14 cellular contexts compared by ENCODE assay signal in the genomic region with DNA sequence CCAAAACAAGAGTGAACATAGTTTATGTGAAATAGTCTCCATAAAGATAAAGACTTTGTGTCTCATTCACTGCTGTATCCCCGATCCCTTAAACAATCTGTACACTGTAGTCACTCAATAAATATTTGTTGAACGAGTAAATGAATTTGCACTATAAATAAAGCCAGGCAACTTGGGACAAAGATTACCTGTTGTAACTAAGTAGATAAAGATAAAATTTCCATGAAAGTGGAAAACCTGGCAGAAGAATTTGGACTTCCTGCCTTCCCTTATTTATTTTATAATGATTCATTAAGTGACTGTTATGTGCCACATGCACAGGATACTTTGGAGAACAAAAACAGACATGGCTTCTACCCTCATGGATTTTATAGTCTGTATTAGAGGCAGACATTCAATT.
DNase-seq lines count a peak whose midpoint lies in the region; ATAC-seq, FAIRE-seq and TF ChIP-seq lines count a peak whose summit lies in the region.
"Had no signal": no experiment of that assay in that cellular context is flagged by ENCODE, and none has a peak within 500 bp of the region (broad histone marks: within the 10 kb centered on the region; RNA-seq: fewer than 3 reads in every experiment).

No MANE protein-coding gene starts in this region.

- TF ChIP-seq CTCF in IMR-90 (conservative IDR thresholded peaks at IDR 0.05; ENCODE audit: low read depth, low read length) (no peak), endothelial cell of umbilical vein (IDR thresholded peaks at IDR 0.05; ENCODE audit: extremely low read depth in 1 of 2, insufficient read depth in 1 of 2, low read depth in 1 of 2, low read length in 2 of 2) (no peak), osteoblast (IDR thresholded peaks at IDR 0.05; ENCODE audit: extremely low read depth, low read depth, low read length) (no peak), GM10266 (IDR thresholded peaks at IDR 0.05; ENCODE audit: control insufficient read depth, insufficient read depth, low read depth, missing control alignments) (no peak), esophagus muscularis mucosa (IDR thresholded peaks at IDR 0.05) (no peak)

- BruUV-seq in IMR-90 (replicated peaks; lab: Mats Ljungman, UMichigan) (no TSS peak), endothelial cell of umbilical vein (replicated peaks; lab: Mats Ljungman, UMichigan) (no TSS peak)

- no peaks in the 10 kb centered on the region for H3K9me1 ChIP-seq in IMR-90 (ENCODE audit: insufficient read depth, low read length)
- H3K9me1 ChIP-seq in endothelial cell of umbilical vein (replicated peaks; ENCODE audit: control insufficient read depth, extremely low read depth, insufficient read depth, low read length), result no peaks in the 10 kb centered on the region

- H2BK120ac ChIP-seq in IMR-90 (ENCODE audit: low read depth, low read length), result no peak overlapping the region

- no peak overlapping the region for H3K23ac ChIP-seq in IMR-90 (ENCODE audit: low read depth, low read length)

- no CpG with 5 or more reads among the region's 2 CpGs for WGBS in IMR-90 (ENCODE audit: extremely low coverage in 2 of 2, insufficient read length in 1 of 2), 2 experiments
- WGBS in esophagus muscularis mucosa, result 80% methylated on average over 2 of the region's 2 CpGs

- intact Hi-C loops in IMR-90 (cut with micrococcal nuclease) (loop anchor here (10.0 kb wide), 1 partner anchor 366 kb away; no protein-coding TSS in a partner anchor), endothelial cell of umbilical vein (cut with micrococcal nuclease) (no loop called here), esophagus muscularis mucosa (cut with DNase I) (no loop called here)

- CTCF ChIA-PET in IMR-90 (lab: Yijun Ruan, JAX) (no interaction called here), endothelial cell of umbilical vein (lab: Charles Lee) (no interaction called here)

- no peaks in the 10 kb centered on the region for H3K36me3 ChIP-seq in IMR-90 (ENCODE audit: control insufficient read depth, insufficient read depth, low read length)
- no peaks in the 10 kb centered on the region for H3K36me3 ChIP-seq in endothelial cell of umbilical vein (ENCODE audit: control insufficient read depth in 2 of 2, extremely low read depth in 1 of 2, insufficient read depth in 2 of 2, low read length in 2 of 2)
- H3K36me3 ChIP-seq in osteoblast (ENCODE audit: insufficient read depth, low read length), result no peaks in the 10 kb centered on the region
- no peaks in the 10 kb centered on the region for H3K36me3 ChIP-seq in esophagus muscularis mucosa

- POLR2A ChIA-PET in IMR-90 (lab: Charles Lee; ENCODE audit: unreplicated experiment), result no interaction called here
- POLR2A ChIA-PET in endothelial cell of umbilical vein (lab: Charles Lee), result no interaction called here

- H3K4me2 ChIP-seq in IMR-90 (ENCODE audit: low read depth, low read length) (no peak overlapping the region), endothelial cell of umbilical vein (ENCODE audit: insufficient read depth, low read length) (peak overlapping the region; percentile 17), osteoblast (ENCODE audit: insufficient read depth, low read length) (no peak overlapping the region)
- H3K4me2 ChIP-seq: BLaER1 treated with 17β-estradiol and CSF1 and Interleukin-3, amounts not matched to agents 10 nM and 100 nM had no signal

- H2AFZ ChIP-seq in IMR-90 (replicated peaks; ENCODE audit: low read length, poor library complexity) (no peak overlapping the region), endothelial cell of umbilical vein (ENCODE audit: low read depth, low read length) (no peak overlapping the region), osteoblast (ENCODE audit: low read length) (peak overlapping the region; percentile 25)

- H3K18ac ChIP-seq in IMR-90 (ENCODE audit: low read depth, low read length), result peak overlapping the region; percentile 65; the same call in 1 of the 2 replicates

- H2BK15ac ChIP-seq in IMR-90 (ENCODE audit: low read depth, low read length), result no peak overlapping the region

- peak overlapping the region in 1 of 2 experiments; percentile 1; a peak in 1 of 4 replicates for H4K8ac ChIP-seq in IMR-90 (ENCODE audit: low read depth in 2 of 2, low read length in 2 of 2)

- in situ Hi-C loops in IMR-90 (cut with MboI; ENCODE audit: low sequenced_read_pairs), result no loop called here

- H3K9me3 ChIP-seq in IMR-90 (ENCODE audit: control insufficient read depth, insufficient read depth, low read length) (no peaks in the 10 kb centered on the region), endothelial cell of umbilical vein (replicated peaks; ENCODE audit: control insufficient read depth, insufficient read depth, low read length) (no peaks in the 10 kb centered on the region), osteoblast (ENCODE audit: low read depth, low read length) (no peaks in the 10 kb centered on the region), esophagus muscularis mucosa (no peaks in the 10 kb centered on the region)

- no peak overlapping the region for H2AK5ac ChIP-seq in IMR-90 (ENCODE audit: low read depth, low read length)

- no peak overlapping the region for H4K91ac ChIP-seq in IMR-90 (ENCODE audit: insufficient read depth, low read depth, low read length)

- H2AK9ac ChIP-seq in IMR-90 (replicated peaks; ENCODE audit: low read depth, low read length, poor library complexity), result no peak overlapping the region

- H3K4me1 ChIP-seq in IMR-90 (ENCODE audit: control insufficient read depth, insufficient read depth, low read length), result peaks cover 4% of the 10 kb centered on the region; the same call in 1 of the 2 replicates
- H3K4me1 ChIP-seq in endothelial cell of umbilical vein (ENCODE audit: control insufficient read depth, extremely low read depth, insufficient read depth, low read length), result peaks cover 3% of the 10 kb centered on the region
- peaks cover 7% of the 10 kb centered on the region for H3K4me1 ChIP-seq in osteoblast (ENCODE audit: insufficient read depth, low read length)
- H3K4me1 ChIP-seq in esophagus muscularis mucosa, result no peaks in the 10 kb centered on the region

- no peak for TF ChIP-seq RAD21 in IMR-90 (IDR thresholded peaks at IDR 0.05; ENCODE audit: low read length)

- H3K4me3 ChIP-seq in IMR-90 (ENCODE audit: insufficient read depth, low read depth, low read length) (no peak overlapping the region), endothelial cell of umbilical vein (replicated peaks in 1 of 3; ENCODE audit: insufficient read depth in 1 of 3, low read depth in 1 of 3, low read length in 3 of 3) (no peak overlapping the region), osteoblast (ENCODE audit: insufficient read depth, low read length) (no peak overlapping the region), esophagus muscularis mucosa (no peak overlapping the region)
- H3K4me3 ChIP-seq: BLaER1 treated with 17β-estradiol and CSF1 and Interleukin-3, amounts not matched to agents 10 nM and 100 nM had no signal

- no peak overlapping the region for H3K4ac ChIP-seq in IMR-90 (ENCODE audit: low read depth, low read length)

- no peak for TF ChIP-seq EP300 in esophagus muscularis mucosa (IDR thresholded peaks at IDR 0.05)

- H3K79me2 ChIP-seq in endothelial cell of umbilical vein (ENCODE audit: control insufficient read depth, insufficient read depth, low read length) (no peaks in the 10 kb centered on the region), osteoblast (ENCODE audit: insufficient read depth, low read length) (no peaks in the 10 kb centered on the region)

- H3K14ac ChIP-seq in IMR-90 (replicated peaks; ENCODE audit: low read depth, low read length), result no peak overlapping the region

- H4K20me1 ChIP-seq in IMR-90 (ENCODE audit: insufficient read depth, low read length) (no peaks in the 10 kb centered on the region), endothelial cell of umbilical vein (replicated peaks; ENCODE audit: control insufficient read depth, extremely low read depth, insufficient read depth, low read length) (no peaks in the 10 kb centered on the region), osteoblast (ENCODE audit: insufficient read depth, low read length) (no peaks in the 10 kb centered on the region)
- H4K20me1 ChIP-seq: BLaER1 treated with 17β-estradiol and CSF1 and Interleukin-3, amounts not matched to agents 10 nM and 100 nM had no signal

- dilution Hi-C loops in IMR-90 (cut with HindIII; ENCODE audit: low sequenced_read_pairs, unreplicated experiment) (no loop called here), endothelial cell of umbilical vein (cut with MboI; ENCODE audit: extremely low pct_ligation_motif_present, low sequenced_read_pairs) (no loop called here)

- H3K27ac ChIP-seq in IMR-90 (ENCODE audit: insufficient read depth, low read length) (no peak overlapping the region), endothelial cell of umbilical vein (ENCODE audit: insufficient read depth, low read depth, low read length) (no peak overlapping the region), osteoblast (ENCODE audit: low read depth, low read length) (no peak overlapping the region), esophagus muscularis mucosa (replicated peaks in 1 of 4) (no peak overlapping the region)
- H3K27ac ChIP-seq: BLaER1 treated with 17β-estradiol and CSF1 and Interleukin-3, amounts not matched to agents 10 nM and 100 nM had no signal

- H3K9ac ChIP-seq in IMR-90 (ENCODE audit: low read depth, low read length), result no peak overlapping the region
- no peak overlapping the region for H3K9ac ChIP-seq in endothelial cell of umbilical vein (replicated peaks; ENCODE audit: extremely low read depth, insufficient read depth, low read length)
- H3K9ac ChIP-seq: BLaER1 treated with 17β-estradiol and CSF1 and Interleukin-3, amounts not matched to agents 10 nM and 100 nM had no signal

- DNase-seq in DMS53 (lab: John Stamatoyannopoulos, UW) (peak; percentile 31), IMR-90 (peak; percentile 7), endothelial cell of umbilical vein (ENCODE audit: low read depth, low spot score) (peak; percentile 8), osteoblast (ENCODE audit: insufficient read length, low spot score, missing footprints) (peak; percentile 75), GM10266 (ENCODE audit: extremely low spot score) (no peak), esophagus muscularis mucosa (ENCODE audit: extremely low spot score) (no peak)
- DNase-seq: DMS 273 treated with DMSO at 0.1 percent for 48 hours, H9, KBM-7, NCI-H1092, NCI-H510A treated with DMSO at 0.1 percent for 48 hours had no signal

- FAIRE-seq in endothelial cell of umbilical vein (lab: Jason Lieb, UNC), result no peak

- H3K79me1 ChIP-seq in IMR-90 (ENCODE audit: low read depth in 1 of 2, low read length in 2 of 2), result no peaks in the 10 kb centered on the region; a peak in 2 of 4 replicates

- no peak overlapping the region for H2BK20ac ChIP-seq in IMR-90 (ENCODE audit: low read depth, low read length)

- H3K56ac ChIP-seq in IMR-90 (ENCODE audit: extremely low read depth, insufficient read depth, low read length), result no peak overlapping the region

- ATAC-seq in IMR-90 (ENCODE audit: low read depth) (no peak), GM18505 (IDR thresholded peaks at IDR 0.05; ENCODE audit: unreplicated experiment) (no peak), HG03025 (IDR thresholded peaks at IDR 0.05; ENCODE audit: low FRiP score, unreplicated experiment) (no peak)

- no peak overlapping the region for H4K5ac ChIP-seq in IMR-90 (ENCODE audit: low read depth, low read length)

- H3K27me3 ChIP-seq in IMR-90 (ENCODE audit: control insufficient read depth, insufficient read depth, low read length) (no peaks in the 10 kb centered on the region), endothelial cell of umbilical vein (ENCODE audit: control insufficient read depth in 2 of 2, insufficient read depth in 2 of 2, low read length in 2 of 2) (no peaks in the 10 kb centered on the region), osteoblast (ENCODE audit: insufficient read depth, low read length) (no peaks in the 10 kb centered on the region), esophagus muscularis mucosa (no peaks in the 10 kb centered on the region)
- H3K27me3 ChIP-seq: BLaER1 treated with 17β-estradiol and CSF1 and Interleukin-3, amounts not matched to agents 10 nM and 100 nM had no signal

- no peak for TF ChIP-seq POLR2A in IMR-90 (IDR thresholded peaks at IDR 0.05; ENCODE audit: low read depth, low read length)
- TF ChIP-seq POLR2A in endothelial cell of umbilical vein (IDR thresholded peaks at IDR 0.05; ENCODE audit: low read depth, low read length), result no peak
- no peak for TF ChIP-seq POLR2A in esophagus muscularis mucosa (IDR thresholded peaks at IDR 0.05; ENCODE audit: low read depth)
- no peak for TF ChIP-seq POLR2A in GM18505 (IDR thresholded peaks at IDR 0.05; ENCODE audit: borderline replicate concordance, extremely low read depth, insufficient read depth, insufficient read length)

- peak overlapping the region; percentile 50 for H2BK5ac ChIP-seq in IMR-90 (ENCODE audit: low read depth, low read length, poor library complexity, severe bottlenecking)

Comparison
In these comparisons a context has a peak if more than half of its experiments do, and no peak if none do; other contexts are left out.
1. DNase-seq: peak in DMS53 (single experiment), IMR-90 (single experiment), endothelial cell of umbilical vein (single experiment) and osteoblast (single experiment); none in GM10266 (single experiment) and esophagus muscularis mucosa (single experiment).